Comparison of ENCODE assay signal across 1 cellular context in genomic region chr4:186749611-186750281, GRCh38.
TF ChIP-seq lines count a peak whose summit lies in the region.

No MANE protein-coding gene starts in this region.

TF ChIP-seq in HepG2, 621 proteins besides CTCF, POLR2A, EP300 and RAD21 (continued from another document and continues in another):
- TF ChIP-seq ZNF710 (CRISPR knock-in tag; IDR thresholded peaks at IDR 0.05; ENCODE audit: borderline replicate concordance) (no peak; the same call in 1 of the 2 replicates), ZNF276 (CRISPR knock-in tag; IDR thresholded peaks at IDR 0.05; ENCODE audit: low read depth) (no peak), ZNF274 (CRISPR knock-in tag; IDR thresholded peaks at IDR 0.05) (no peak), ZNF549 (CRISPR knock-in tag; IDR thresholded peaks at IDR 0.05) (no peak), ZNF407 (CRISPR knock-in tag; IDR thresholded peaks at IDR 0.05; ENCODE audit: not compliant biosample characterization) (no peak), ZNF354B (CRISPR knock-in tag; IDR thresholded peaks at IDR 0.05) (no peak), NRL (CRISPR knock-in tag; IDR thresholded peaks at IDR 0.05; ENCODE audit: borderline replicate concordance) (no peak), FOXK2 (IDR thresholded peaks at IDR 0.05) (no peak), TBP (CRISPR knock-in tag; IDR thresholded peaks at IDR 0.05) (no peak), ATF5 (CRISPR knock-in tag; IDR thresholded peaks at IDR 0.05; ENCODE audit: low read depth) (no peak), SRSF1 (optimal IDR thresholded peaks at IDR 0.05; ENCODE audit: low read depth, low read length) (no peak), ZNF724P (CRISPR knock-in tag; IDR thresholded peaks at IDR 0.05; ENCODE audit: borderline replicate concordance) (no peak), MAF1 (CRISPR knock-in tag; IDR thresholded peaks at IDR 0.05; ENCODE audit: borderline replicate concordance) (no peak), ZHX2 (IDR thresholded peaks at IDR 0.05; ENCODE audit: low read depth) (no peak), ZHX2 (CRISPR knock-in tag; IDR thresholded peaks at IDR 0.05; ENCODE audit: borderline replicate concordance) (no peak), ZNF800 (CRISPR knock-in tag; IDR thresholded peaks at IDR 0.05) (no peak), STAT6 (CRISPR knock-in tag; IDR thresholded peaks at IDR 0.05; ENCODE audit: borderline replicate concordance) (no peak), ZNF577 (CRISPR knock-in tag; IDR thresholded peaks at IDR 0.05; ENCODE audit: borderline replicate concordance, low read depth) (no peak), TEAD2 (CRISPR knock-in tag; IDR thresholded peaks at IDR 0.05) (no peak), ZNF547 (CRISPR knock-in tag; IDR thresholded peaks at IDR 0.05) (no peak)
